ENCODE assay signal across 8 cellular contexts in the genomic region with DNA sequence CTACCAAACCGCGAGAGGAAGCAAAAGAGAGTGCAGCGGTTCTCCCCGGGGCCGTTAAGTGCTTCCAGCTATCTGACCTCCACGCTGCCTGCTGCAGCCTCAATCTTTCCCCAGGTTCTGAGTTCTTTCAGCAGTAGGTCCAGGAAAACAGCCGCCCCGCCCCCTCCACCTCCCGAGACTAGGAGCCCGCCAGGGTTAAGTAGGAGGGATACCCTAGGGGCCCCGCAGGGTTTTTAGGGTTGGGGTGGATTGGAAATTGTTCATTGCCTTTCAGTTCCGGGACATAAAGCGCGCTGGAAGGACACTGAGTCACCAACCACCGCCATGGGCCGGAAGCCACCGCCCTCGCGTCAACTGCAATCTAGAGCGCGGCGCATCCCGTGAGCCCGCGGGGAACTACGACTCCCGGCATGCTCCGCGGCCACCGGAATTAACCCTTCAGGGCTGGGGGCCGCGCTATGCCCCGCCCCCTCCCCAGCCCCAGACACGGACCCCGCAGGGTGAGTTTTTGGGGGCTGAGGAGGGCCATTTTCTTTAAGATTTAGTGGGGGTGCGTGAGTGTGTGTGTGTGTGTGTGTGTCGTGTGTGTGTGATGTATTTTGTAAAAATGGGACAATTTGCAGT. TPM values are rescaled to one million over a fixed set of nuclear protein-coding genes. Genes with fewer than 3 reads are reported as not detected.
DNase-seq lines count a peak whose midpoint lies in the region; ATAC-seq and TF ChIP-seq lines count a peak whose summit lies in the region.

Gene MYL6B, plus strand, starts transcription at position 456 of the 624 bp plus-strand sequence. CDS start 1,332 bp downstream, outside the sequence.

- H3K4me3 ChIP-seq in AG09309 (ENCODE audit: control insufficient read depth, low read depth, low read length) = peak within 1 kb of the TSS; percentile 82
- H3K4me3 ChIP-seq in cardiac fibroblast (replicated peaks in 1 of 2; ENCODE audit: low read depth in 2 of 2, low read length in 2 of 2) = peak within 1 kb of the TSS; percentile 65 to 69

- H3K9me3 Mint-ChIP-seq in activated B cell treated with CpG ODN at 0.5 μM for 24 hours = no peaks in the 10 kb centered on the region

- POLR2A ChIA-PET in activated B cell treated with CpG ODN at 0.5 μM for 24 hours (lab: Charles Lee) = interaction anchor here (0.6 to 3.4 kb wide), 22 partner anchors 10 to 506 kb away, joined by 3 to 80 read pairs (median 4); partner anchors contain the start of genes ESYT1, GLS2, PA2G4 and RAB5B

- intact Hi-C loops in activated B cell treated with CpG ODN at 0.5 μM for 24 hours (cut with micrococcal nuclease) = loop anchor here (1.0 kb wide), 5 partner anchors 24 to 208 kb away; partner anchors contain the start of genes ESYT1, NABP2, PA2G4 and STAT2

- peaks cover 15% of the 10 kb centered on the region for H3K36me3 Mint-ChIP-seq in activated B cell treated with CpG ODN at 0.5 μM for 24 hours (ENCODE audit: low read depth)

- peaks cover 38% of the 10 kb centered on the region for H3K4me1 Mint-ChIP-seq in activated B cell treated with CpG ODN at 0.5 μM for 24 hours

- ATAC-seq in GM19023 (IDR thresholded peaks at IDR 0.05; ENCODE audit: unreplicated experiment) (peak; percentile 84), HG03196 (IDR thresholded peaks at IDR 0.05; ENCODE audit: unreplicated experiment) (peak; percentile 83), activated B cell treated with CpG ODN at 0.5 μM for 24 hours (ENCODE audit: low read depth) (peak; percentile 89)

- no peak for TF ChIP-seq CTCF in AG09309 (IDR thresholded peaks at IDR 0.05; ENCODE audit: control insufficient read depth, insufficient read depth, low read depth, low read length, missing control alignments)
- no peak for TF ChIP-seq CTCF in activated B cell treated with CpG ODN at 0.5 μM for 24 hours (IDR thresholded peaks at IDR 0.05)
- TF ChIP-seq CTCF in cardiac fibroblast (IDR thresholded peaks at IDR 0.05; ENCODE audit: low read depth, low read length) = no peak

- H3K4me3 Mint-ChIP-seq in activated B cell treated with CpG ODN at 0.5 μM for 24 hours = peak within 1 kb of the TSS; percentile 93

- H3K27me3 Mint-ChIP-seq in activated B cell treated with CpG ODN at 0.5 μM for 24 hours = no peaks in the 10 kb centered on the region

- peak within 1 kb of the TSS; percentile 99 for H3K27ac Mint-ChIP-seq in activated B cell treated with CpG ODN at 0.5 μM for 24 hours

- CTCF ChIA-PET in activated B cell treated with CpG ODN at 0.5 μM for 24 hours (lab: Charles Lee) = interaction anchor here (0.9 to 1.3 kb wide), 3 partner anchors 26 to 37 kb away, joined by 4 to 7 read pairs (median 4); partner anchors contain the start of genes SMARCC2 and ZC3H10

- DNase-seq in AG09309 (ENCODE audit: low read depth) = peak; percentile 49
- peak; percentile 94 for DNase-seq in NCI-H345 (lab: John Stamatoyannopoulos, UW)
- DNase-seq in activated B cell treated with CpG ODN at 0.5 μM for 24 hours = peak; percentile 87
- peak; percentile 89 to 92 for DNase-seq in cardiac fibroblast (ENCODE audit: low read depth in 2 of 2)
- peak; percentile 92 for DNase-seq in iris pigment epithelial cell (ENCODE audit: low read depth)
- DNase-seq in stimulated activated CD4-positive, alpha-beta T cell treated with anti-CD3 and anti-CD28 coated beads, Interleukin-12 subunit alpha, Interleukin-12 subunit beta, amount 100 ng/mL, for 24 hours (ENCODE audit: low read depth in 2 of 2) = peak; percentile 89 to 94

RNA-seq across cellular contexts. Expression of gene MYL6B, which starts in this region (rescaled TPM):
- 25.2 and 36.2 TPM in 2 replicates for total RNA-seq in activated B cell treated with CpG ODN at 0.5 μM for 24 hours

Comparison
In these comparisons a context has a peak if more than half of its experiments do, and no peak if none do; other contexts are left out.
1. Peak in every context shown above with its lines: DNase-seq, ATAC-seq and H3K4me3 ChIP-seq.